31 cellular contexts compared by ENCODE assay signal in genomic region chr2:31057691-31058090, GRCh38.
"Had no signal": no experiment of that assay in that cellular context is flagged by ENCODE, and none has a peak within 500 bp of the region (broad histone marks: within the 10 kb centered on the region; RNA-seq: fewer than 3 reads in every experiment).

No MANE protein-coding gene starts in this region.

- H3K4me1 ChIP-seq: esophagus squamous epithelium, left lung, parathyroid adenoma, right lobe of liver, tibial artery, upper lobe of left lung, uterus had no signal

- ATAC-seq: effector memory CD8-positive, alpha-beta T cell; left cardiac atrium; left lung; naive thymus-derived CD4-positive, alpha-beta T cell; right lobe of liver; stimulated activated naive CD8-positive, alpha-beta T cell treated with anti-CD3 and anti-CD28 coated beads, Interleukin-15, Interleukin-2, amounts not matched to agents 100 U/mL and 50 U/mL, for 24 hours had no signal

- DNase-seq: dermis blood vessel endothelial cell; effector memory CD8-positive, alpha-beta T cell; erythroblast; esophagus squamous epithelium; foreskin melanocyte; glutamatergic neuron; heart right ventricle; hippocampal formation; left cardiac atrium; left lung; mesenchymal stem cell; midbrain; naive thymus-derived CD4-positive, alpha-beta T cell; right lobe of liver; small intestine; stimulated activated CD4-positive, alpha-beta T cell treated with anti-CD3 and anti-CD28 coated beads, Interleukin-12 subunit alpha, Interleukin-12 subunit beta, amount 100 ng/mL, for 4 hours; stimulated activated CD4-positive, alpha-beta T cell treated with anti-CD3 and anti-CD28 coated beads, Interleukin-1b, Interleukin-23, amount 100 ng/mL, for 48 hours; stimulated activated CD4-positive, alpha-beta T cell treated with anti-CD3 and anti-CD28 coated beads, Interleukin-4, amount 100 ng/mL, for 1 hour; stimulated activated CD8-positive, alpha-beta memory T cell treated with anti-CD3 and anti-CD28 coated beads, Interleukin-4, amount 100 ng/mL, for 48 hours; stimulated activated naive CD8-positive, alpha-beta T cell treated with anti-CD3 and anti-CD28 coated beads, Interleukin-15, Interleukin-2, amounts not matched to agents 100 U/mL and 50 U/mL, for 24 hours; substantia nigra; testis; tibial artery; uterus had no signal

- H3K79me2 ChIP-seq: parathyroid adenoma had no signal

- H3K36me3 ChIP-seq: esophagus squamous epithelium, heart right ventricle, left lung, neutrophil, right lobe of liver, tibial artery, upper lobe of left lung, uterus had no signal

- H3K4me3 Mint-ChIP-seq: effector memory CD8-positive, alpha-beta T cell; naive thymus-derived CD4-positive, alpha-beta T cell had no signal

- H3K27ac ChIP-seq: coronary artery, esophagus squamous epithelium, heart right ventricle, left lung, neutrophil, parathyroid adenoma, right lobe of liver, testis, tibial artery, upper lobe of left lung, uterus had no signal

- H3K27ac Mint-ChIP-seq: effector memory CD8-positive, alpha-beta T cell; naive thymus-derived CD4-positive, alpha-beta T cell; progenitor cell of endocrine pancreas had no signal

- H3K9ac ChIP-seq: parathyroid adenoma had no signal

- H3K4me3 ChIP-seq: coronary artery, esophagus squamous epithelium, heart right ventricle, left lung, right lobe of liver, testis, tibial artery, upper lobe of left lung, uterus had no signal

- H3K9me3 ChIP-seq: esophagus squamous epithelium, left lung, neutrophil, right lobe of liver, testis, tibial artery, upper lobe of left lung, uterus had no signal

- H3K9me3 Mint-ChIP-seq: effector memory CD8-positive, alpha-beta T cell had no signal

- H3K36me3 Mint-ChIP-seq: naive thymus-derived CD4-positive, alpha-beta T cell had no signal

- H3K27me3 ChIP-seq: esophagus squamous epithelium, heart right ventricle, left lung, neutrophil, right lobe of liver, testis, tibial artery, upper lobe of left lung, uterus had no signal

- FAIRE-seq: endometrium, keratinocyte, small intestine had no signal

- H2AFZ ChIP-seq: parathyroid adenoma had no signal
